8 cellular contexts compared by ENCODE assay signal in the genomic region with DNA sequence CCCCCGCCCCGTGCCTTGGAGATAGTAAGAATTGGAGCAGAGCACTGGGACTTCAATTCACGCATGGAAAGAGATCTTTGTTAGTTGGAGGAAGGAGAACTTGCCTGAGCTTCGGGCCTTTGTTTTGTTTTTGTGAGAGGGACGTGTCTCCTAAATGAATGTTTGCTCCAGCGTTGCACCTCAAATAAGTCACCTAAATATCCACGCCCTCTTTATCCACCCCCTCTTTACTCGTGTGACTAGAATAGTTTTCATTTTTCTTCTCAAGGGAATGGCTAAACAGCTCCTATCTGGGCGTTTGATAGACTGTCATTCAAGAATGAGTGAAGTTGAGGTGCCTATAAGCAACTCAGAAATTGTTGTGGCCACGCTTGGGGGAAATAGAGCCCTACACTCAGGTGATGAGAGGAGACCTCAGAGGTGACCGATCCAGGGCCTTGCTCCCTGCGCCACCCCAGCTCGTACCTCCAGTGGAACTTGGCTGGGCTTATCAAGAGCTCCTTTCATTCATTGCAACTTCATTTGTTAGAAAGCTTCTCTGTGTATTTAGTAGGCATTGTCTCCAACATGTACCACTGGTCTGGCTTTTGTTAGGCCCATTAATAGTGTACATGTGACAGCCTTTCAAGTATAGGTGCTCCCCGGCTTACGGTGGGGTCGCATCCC. TPM values are rescaled to one million over a fixed set of nuclear protein-coding genes. Genes with fewer than 3 reads are reported as not detected.
DNase-seq lines count a peak whose midpoint lies in the region; ATAC-seq and TF ChIP-seq lines count a peak whose summit lies in the region.

No MANE protein-coding gene starts in this region.

- in situ Hi-C loops in GM13976 (cut with MboI; ENCODE audit: low sequenced_read_pairs, unreplicated experiment), result no loop called here

- H3K4me3 ChIP-seq in GM12875 (ENCODE audit: low read depth, low read length), result peak overlapping the region; percentile 62
- peak overlapping the region; percentile 77 for H3K4me3 ChIP-seq in fibroblast of villous mesenchyme (ENCODE audit: low read depth, low read length)

- no peak for DNase-seq in fibroblast of villous mesenchyme (ENCODE audit: low read depth)
- DNase-seq in renal cortical epithelial cell (ENCODE audit: low read depth), result peak; percentile 13
- no peak for DNase-seq in GM13976 (ENCODE audit: low spot score)
- DNase-seq in NCI-H1436 treated with DMSO at 0.1 percent for 48 hours (lab: John Stamatoyannopoulos, UW), result no peak
- DNase-seq in effector CD4-positive, alpha-beta T cell, result no peak

- TF ChIP-seq CTCF in GM12875 (IDR thresholded peaks at IDR 0.05; ENCODE audit: borderline replicate concordance, insufficient read depth, low read depth, low read length), result no peak
- no peak for TF ChIP-seq CTCF in fibroblast of villous mesenchyme (IDR thresholded peaks at IDR 0.05; ENCODE audit: insufficient read depth, low read depth, low read length)
- TF ChIP-seq CTCF in GM13976 (IDR thresholded peaks at IDR 0.05; ENCODE audit: borderline replicate concordance, control extremely low read depth, extremely low read depth, insufficient read depth, missing control alignments), result no peak

- ATAC-seq in SK-N-SH treated with all-trans-retinoic acid at 6 μM for 48 hours, result peak; percentile 11
- no peak for ATAC-seq in HG03139 (IDR thresholded peaks at IDR 0.05; ENCODE audit: unreplicated experiment)

TF ChIP-seq in SK-N-SH treated with all-trans-retinoic acid at 6 μM for 48 hours, 23 proteins besides CTCF, POLR2A, EP300 and RAD21:
- no peak for TF ChIP-seq ARNTL (CRISPR knock-in tag; IDR thresholded peaks at IDR 0.05; ENCODE audit: borderline replicate concordance, low read depth)
- TF ChIP-seq, protein P1, sequence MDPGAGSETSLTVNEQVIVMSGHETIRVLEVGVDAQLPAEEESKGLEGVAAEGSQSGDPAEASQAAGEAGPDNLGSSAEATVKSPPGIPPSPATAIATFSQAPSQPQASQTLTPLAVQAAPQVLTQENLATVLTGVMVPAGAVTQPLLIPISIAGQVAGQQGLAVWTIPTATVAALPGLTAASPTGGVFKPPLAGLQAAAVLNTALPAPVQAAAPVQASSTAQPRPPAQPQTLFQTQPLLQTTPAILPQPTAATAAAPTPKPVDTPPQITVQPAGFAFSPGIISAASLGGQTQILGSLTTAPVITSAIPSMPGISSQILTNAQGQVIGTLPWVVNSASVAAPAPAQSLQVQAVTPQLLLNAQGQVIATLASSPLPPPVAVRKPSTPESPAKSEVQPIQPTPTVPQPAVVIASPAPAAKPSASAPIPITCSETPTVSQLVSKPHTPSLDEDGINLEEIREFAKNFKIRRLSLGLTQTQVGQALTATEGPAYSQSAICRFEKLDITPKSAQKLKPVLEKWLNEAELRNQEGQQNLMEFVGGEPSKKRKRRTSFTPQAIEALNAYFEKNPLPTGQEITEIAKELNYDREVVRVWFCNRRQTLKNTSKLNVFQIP (CRISPR knock-in tag; IDR thresholded peaks at IDR 0.05; ENCODE audit: borderline replicate concordance, low read depth), result no peak
- TF ChIP-seq, protein P2, sequence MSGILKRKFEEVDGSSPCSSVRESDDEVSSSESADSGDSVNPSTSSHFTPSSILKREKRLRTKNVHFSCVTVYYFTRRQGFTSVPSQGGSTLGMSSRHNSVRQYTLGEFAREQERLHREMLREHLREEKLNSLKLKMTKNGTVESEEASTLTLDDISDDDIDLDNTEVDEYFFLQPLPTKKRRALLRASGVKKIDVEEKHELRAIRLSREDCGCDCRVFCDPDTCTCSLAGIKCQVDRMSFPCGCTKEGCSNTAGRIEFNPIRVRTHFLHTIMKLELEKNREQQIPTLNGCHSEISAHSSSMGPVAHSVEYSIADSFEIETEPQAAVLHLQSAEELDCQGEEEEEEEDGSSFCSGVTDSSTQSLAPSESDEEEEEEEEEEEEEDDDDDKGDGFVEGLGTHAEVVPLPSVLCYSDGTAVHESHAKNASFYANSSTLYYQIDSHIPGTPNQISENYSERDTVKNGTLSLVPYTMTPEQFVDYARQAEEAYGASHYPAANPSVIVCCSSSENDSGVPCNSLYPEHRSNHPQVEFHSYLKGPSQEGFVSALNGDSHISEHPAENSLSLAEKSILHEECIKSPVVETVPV (CRISPR knock-in tag; IDR thresholded peaks at IDR 0.05), result no peak
- no peak for TF ChIP-seq BACH2 (CRISPR knock-in tag; IDR thresholded peaks at IDR 0.05; ENCODE audit: borderline replicate concordance)

RNA-seq across cellular contexts. Expression of a gene that starts 0.9 kb away (rescaled TPM):
- total RNA-seq in fibroblast of villous mesenchyme (40.3 and 54.0 TPM in 2 replicates), renal cortical epithelial cell (29.3 and 53.7 TPM in 2 replicates)
